Comparison of ENCODE assay signal across 8 cellular contexts in the genomic region with DNA sequence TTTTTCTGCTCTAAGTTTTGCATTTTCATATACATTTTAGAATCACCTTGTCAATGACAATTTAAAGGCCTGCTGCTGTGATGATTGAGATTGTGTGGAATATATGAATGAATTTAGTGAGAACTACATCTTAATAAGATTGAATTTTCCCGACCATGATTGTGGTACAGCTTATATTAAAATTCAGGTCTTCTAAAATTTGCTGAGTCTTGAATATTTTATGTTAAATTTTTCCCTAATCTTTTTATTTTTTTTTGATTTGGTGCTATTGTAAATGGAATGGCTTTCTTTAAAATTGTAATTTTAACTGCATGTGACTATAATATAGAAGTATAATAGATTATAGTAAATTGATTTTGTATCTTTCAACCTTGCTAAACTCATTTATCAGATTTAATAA.
"Had no signal": no experiment of that assay in that cellular context is flagged by ENCODE, and none has a peak within 500 bp of the region (broad histone marks: within the 10 kb centered on the region; RNA-seq: fewer than 3 reads in every experiment).

No MANE protein-coding gene starts in this region.

- H3K4me2 ChIP-seq: GM23338 had no signal

- ATAC-seq: GM23338 had no signal

- H3K4me3 ChIP-seq: GM23338 had no signal

- DNase-seq: H9, HCEC 1CT, HFFc6, Kasumi-1, KG1 had no signal

- H3K27ac ChIP-seq: HL-60 had no signal

- FAIRE-seq: H1 had no signal

- H2AFZ ChIP-seq: GM23338 had no signal
